9 cellular contexts compared by ENCODE assay signal in the genomic region with DNA sequence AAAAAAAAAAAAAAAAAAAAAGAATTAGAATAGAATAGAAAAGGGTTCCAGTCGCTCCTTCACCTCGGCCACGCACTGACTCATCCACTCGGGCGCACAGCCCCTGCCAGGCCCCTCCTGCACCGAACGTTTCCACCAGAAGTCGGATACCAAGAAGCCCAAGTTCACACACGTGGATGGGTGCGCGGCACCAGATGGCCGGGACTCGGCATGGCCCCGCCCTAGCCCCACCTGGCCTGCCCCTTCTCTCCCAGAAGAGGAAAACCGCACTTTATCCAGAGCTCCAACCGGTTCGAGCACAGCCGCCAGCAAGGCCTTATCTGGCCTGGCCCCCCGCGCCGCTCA. TPM values are rescaled to one million over a fixed set of nuclear protein-coding genes. Genes with fewer than 3 reads are reported as not detected.
DNase-seq lines count a peak whose midpoint lies in the region; ATAC-seq and TF ChIP-seq lines count a peak whose summit lies in the region.
"Had no signal": no experiment of that assay in that cellular context is flagged by ENCODE, and none has a peak within 500 bp of the region (broad histone marks: within the 10 kb centered on the region; RNA-seq: fewer than 3 reads in every experiment).

No MANE protein-coding gene starts in this region.

- H3K4me1 Mint-ChIP-seq in activated naive CD4-positive, alpha-beta T cell treated with anti-CD3 and anti-CD28 coated beads, Interleukin-2, amount 10 ng/mL, durations not matched to agents 7 days and 5 days, result peaks cover 53% of the 10 kb centered on the region

- no peak overlapping the region for H4K91ac ChIP-seq in mesenchymal stem cell (ENCODE audit: low read length)

- no peak overlapping the region for H2AK5ac ChIP-seq in mesenchymal stem cell (ENCODE audit: low read length, severe bottlenecking)

- DNase-seq in A673 (ENCODE audit: low spot score) (no peak), mesenchymal stem cell (peak; percentile 31), OCI-M1 (lab: John Stamatoyannopoulos, UW) (no peak), NCI-H1436 (lab: John Stamatoyannopoulos, UW) (no peak)
- DNase-seq in activated naive CD4-positive, alpha-beta T cell treated with anti-CD3 and anti-CD28 coated beads, Interleukin-2, amount 10 ng/mL, durations not matched to agents 7 days and 5 days, result peak; percentile 50

- no peak overlapping the region for H2BK15ac ChIP-seq in mesenchymal stem cell (ENCODE audit: low read depth, poor library complexity, severe bottlenecking)

- no peaks in the 10 kb centered on the region for H3K9me3 ChIP-seq in A673 (ENCODE audit: low read depth, low read length, poor library complexity, severe bottlenecking)
- no peaks in the 10 kb centered on the region for H3K9me3 ChIP-seq in HEK293 (ENCODE audit: control insufficient read depth, insufficient read depth, low read depth, low read length)
- no peaks in the 10 kb centered on the region for H3K9me3 ChIP-seq in mesenchymal stem cell (ENCODE audit: control insufficient read depth, low read length)

- no peak overlapping the region for H2AFZ ChIP-seq in mesenchymal stem cell (ENCODE audit: low read depth, low read length)

- no peaks in the 10 kb centered on the region for H3K9me3 Mint-ChIP-seq in activated naive CD4-positive, alpha-beta T cell treated with anti-CD3 and anti-CD28 coated beads, Interleukin-2, amount 10 ng/mL, durations not matched to agents 7 days and 5 days

- H3K27me3 ChIP-seq in A673 (replicated peaks; ENCODE audit: insufficient read depth, low read depth, low read length, poor library complexity) (no peaks in the 10 kb centered on the region), mesenchymal stem cell (ENCODE audit: control insufficient read depth in 1 of 2, insufficient read depth in 1 of 2, low read length in 2 of 2) (peaks cover 18 to 49% of the 10 kb centered on the region in 2 experiments)

- H3K18ac ChIP-seq in mesenchymal stem cell (ENCODE audit: low read depth in 1 of 2, low read length in 2 of 2), result peak overlapping the region in 1 of 2 experiments; percentile 50

- no peak overlapping the region for H3K9ac ChIP-seq in mesenchymal stem cell (ENCODE audit: low read length)

- H3K4ac ChIP-seq in mesenchymal stem cell (ENCODE audit: low read depth in 1 of 2, low read length in 2 of 2), result no peak overlapping the region

- H2BK12ac ChIP-seq in mesenchymal stem cell (ENCODE audit: low read length in 2 of 2), result no peak overlapping the region

- BruUV-seq in A673 (replicated peaks; lab: Mats Ljungman, UMichigan), result no TSS peak

- H3K23ac ChIP-seq in mesenchymal stem cell (ENCODE audit: low read length in 2 of 2), result peak overlapping the region in 1 of 2 experiments; percentile 49

- H2BK120ac ChIP-seq in mesenchymal stem cell (ENCODE audit: low read depth, low read length), result no peak overlapping the region

- ATAC-seq in GM18502 (IDR thresholded peaks at IDR 0.05; ENCODE audit: poor library complexity, unreplicated experiment) (no peak), GM18520 (IDR thresholded peaks at IDR 0.05; ENCODE audit: unreplicated experiment) (no peak)

- H3K4me1 ChIP-seq in A673 (ENCODE audit: insufficient read depth, low read length, poor library complexity, severe bottlenecking) (peaks cover 37% of the 10 kb centered on the region), HEK293 (ENCODE audit: control insufficient read depth, insufficient read depth, low read length) (peaks cover 6% of the 10 kb centered on the region), mesenchymal stem cell (ENCODE audit: control insufficient read depth, insufficient read depth, low read depth, low read length) (peaks cover 41% of the 10 kb centered on the region)

- H3K36me3 ChIP-seq in A673 (ENCODE audit: insufficient read depth, low read length, poor library complexity, severe bottlenecking), result no peaks in the 10 kb centered on the region
- no peaks in the 10 kb centered on the region for H3K36me3 ChIP-seq in HEK293 (ENCODE audit: control insufficient read depth in 2 of 2, insufficient read depth in 1 of 2, low read length in 2 of 2)
- peaks cover 0 to 10% of the 10 kb centered on the region in 2 experiments for H3K36me3 ChIP-seq in mesenchymal stem cell (ENCODE audit: control insufficient read depth in 1 of 2, insufficient read depth in 2 of 2, low read depth in 1 of 2, low read length in 2 of 2)

- POLR2A ChIA-PET in A673 (lab: Charles Lee; ENCODE audit: low non-redundant PET), result no interaction called here
- POLR2A ChIA-PET in HEK293 (lab: Yijun Ruan, JAX), result interaction anchor here (0.6 to 2.2 kb wide), 12 partner anchors 8 to 187 kb away, joined by 3 to 35 read pairs (median 8); a partner anchor contains a TSS

- no peak for TF ChIP-seq CTCF in A673 (conservative IDR thresholded peaks at IDR 0.05; ENCODE audit: low read depth, low read length)
- TF ChIP-seq CTCF in HEK293 (tag by site-specific recombination; IDR thresholded peaks at IDR 0.05), result no peak

- WGBS in mesenchymal stem cell, result 9% methylated on average over 21 of the region's 21 CpGs

- no peaks in the 10 kb centered on the region for H3K36me3 Mint-ChIP-seq in activated naive CD4-positive, alpha-beta T cell treated with anti-CD3 and anti-CD28 coated beads, Interleukin-2, amount 10 ng/mL, durations not matched to agents 7 days and 5 days

- intact Hi-C loops in A673 (cut with micrococcal nuclease; ENCODE audit: unreplicated experiment), result no loop called here

- H3K79me1 ChIP-seq in mesenchymal stem cell (replicated peaks; ENCODE audit: low read length, poor library complexity, severe bottlenecking), result no peaks in the 10 kb centered on the region

- H3K27ac ChIP-seq in A673 (ENCODE audit: low read depth, low read length, poor library complexity, severe bottlenecking) (peak overlapping the region; percentile 78), HEK293 (ENCODE audit: extremely low read depth, low read depth, low read length) (no peak overlapping the region), mesenchymal stem cell (ENCODE audit: low read length, poor library complexity, severe bottlenecking) (no peak overlapping the region)

- peak overlapping the region in 1 of 2 experiments; percentile 39 for H3K14ac ChIP-seq in mesenchymal stem cell (ENCODE audit: low read length in 2 of 2)

- H3K4me2 ChIP-seq in mesenchymal stem cell (ENCODE audit: low read length, poor library complexity, severe bottlenecking), result peak overlapping the region; percentile 31

- H3K4me3 ChIP-seq in A673 (ENCODE audit: low read depth, low read length, poor library complexity, severe bottlenecking) (peak overlapping the region; percentile 53), HEK293 (ENCODE audit: low read depth, low read length) (no peak overlapping the region), mesenchymal stem cell (ENCODE audit: insufficient read depth in 1 of 2, low read depth in 1 of 2, low read length in 2 of 2) (no peak overlapping the region)

- CTCF ChIA-PET in A673 (lab: Charles Lee) (interaction anchor here (0.6 to 1.8 kb wide), 4 partner anchors 50 to 727 kb away, joined by 3 to 11 read pairs (median 6); a partner anchor contains a TSS), HEK293 (lab: Yijun Ruan, JAX) (interaction anchor here (0.6 to 2.4 kb wide), 21 partner anchors 9 to 165 kb away, joined by 3 to 25 read pairs (median 5); a partner anchor contains a TSS)
- CTCF ChIA-PET in activated naive CD4-positive, alpha-beta T cell treated with anti-CD3 and anti-CD28 coated beads, Interleukin-2, amount 10 ng/mL, durations not matched to agents 7 days and 5 days (lab: Charles Lee), result interaction anchor here (1.2 to 2.0 kb wide), 7 partner anchors 11 to 300 kb away, joined by 3 to 14 read pairs (median 8); a partner anchor contains a TSS

- H3K27ac Mint-ChIP-seq in activated naive CD4-positive, alpha-beta T cell treated with anti-CD3 and anti-CD28 coated beads, Interleukin-2, amount 10 ng/mL, durations not matched to agents 7 days and 5 days, result no peak overlapping the region

- no peak overlapping the region for H4K8ac ChIP-seq in mesenchymal stem cell (ENCODE audit: low read length)

- H2BK5ac ChIP-seq in mesenchymal stem cell (ENCODE audit: low read depth, low read length, poor library complexity, severe bottlenecking), result no peak overlapping the region

- peak overlapping the region; percentile 68 for H3K4me3 Mint-ChIP-seq in activated naive CD4-positive, alpha-beta T cell treated with anti-CD3 and anti-CD28 coated beads, Interleukin-2, amount 10 ng/mL, durations not matched to agents 7 days and 5 days

- H3K27me3 Mint-ChIP-seq in activated naive CD4-positive, alpha-beta T cell treated with anti-CD3 and anti-CD28 coated beads, Interleukin-2, amount 10 ng/mL, durations not matched to agents 7 days and 5 days, result peaks cover 85% of the 10 kb centered on the region

TF ChIP-seq in HEK293, 187 proteins besides CTCF, POLR2A, EP300 and RAD21 (continues in another document):
- TF ChIP-seq ZNF354C (tag by site-specific recombination; IDR thresholded peaks at IDR 0.05; ENCODE audit: borderline replicate concordance, low read depth) (no peak), ZNF560 (tag by site-specific recombination; IDR thresholded peaks at IDR 0.05; ENCODE audit: borderline replicate concordance) (no peak), GLIS1 (tag by site-specific recombination; IDR thresholded peaks at IDR 0.05) (peak; percentile 94; the same call in 1 of the 2 replicates), KLF1 (tag by site-specific recombination; IDR thresholded peaks at IDR 0.05) (no peak), ZBTB48 (tag by site-specific recombination; IDR thresholded peaks at IDR 0.05) (no peak), SP3 (tag by site-specific recombination; IDR thresholded peaks at IDR 0.05) (no peak), PRDM1 (tag by site-specific recombination; IDR thresholded peaks at IDR 0.05) (no peak), ZBTB17 (tag by site-specific recombination; IDR thresholded peaks at IDR 0.05) (peak; percentile 70; the same call in 1 of the 2 replicates)

RNA-seq across cellular contexts. Expression of a gene that starts 5.9 kb away (rescaled TPM):
- 3.3 and 4.9 TPM in 2 replicates for total RNA-seq in A673 (2021)
- polyA plus RNA-seq in mesenchymal stem cell (2013, experiment 1 of 2), result 0.32 TPM
- 0.25 TPM for polyA plus RNA-seq in mesenchymal stem cell (2013, experiment 2 of 2)
- total RNA-seq: liver had no signal

RNA-seq across cellular contexts. Expression of a gene that starts 20.0 kb away (rescaled TPM):
- total RNA-seq in A673 (2021), result 0.77 and 0.79 TPM in 2 replicates
- 3.7 TPM for polyA plus RNA-seq in mesenchymal stem cell (2013, experiment 1 of 2)
- polyA plus RNA-seq in mesenchymal stem cell (2013, experiment 2 of 2), result 4.0 TPM

RNA-seq across cellular contexts. Expression of a gene that starts 35.4 kb away (rescaled TPM):
- total RNA-seq in A673 (2021), result 46.1 and 46.7 TPM in 2 replicates
- 19.1 TPM for polyA plus RNA-seq in mesenchymal stem cell (2013, experiment 1 of 2)
- polyA plus RNA-seq in mesenchymal stem cell (2013, experiment 2 of 2), result 18.7 TPM

RNA-seq across cellular contexts. Expression of a gene that starts 38.3 kb away (rescaled TPM):
- total RNA-seq in A673 (2021), result 4.8 and 8.8 TPM in 2 replicates
- polyA plus RNA-seq in mesenchymal stem cell (2013, experiment 1 of 2), result 13.3 TPM
- polyA plus RNA-seq in mesenchymal stem cell (2013, experiment 2 of 2), result 13.1 TPM

RNA-seq across cellular contexts. Expression of a gene that starts 46.3 kb away (rescaled TPM):
- total RNA-seq in A673 (2021), result 1.4 and 1.6 TPM in 2 replicates
- polyA plus RNA-seq in mesenchymal stem cell (2013, experiment 1 of 2), result 3.1 TPM
- polyA plus RNA-seq in mesenchymal stem cell (2013, experiment 2 of 2), result 2.7 TPM

Comparison
In these comparisons a context has a peak if more than half of its experiments do, and no peak if none do; other contexts are left out.
1. DNase-seq: peak in activated naive CD4-positive, alpha-beta T cell treated with anti-CD3 and anti-CD28 coated beads, Interleukin-2, amount 10 ng/mL, durations not matched to agents 7 days and 5 days (single experiment) and mesenchymal stem cell (single experiment); none in A673 (single experiment), OCI-M1 (single experiment) and NCI-H1436 (single experiment).